ENCODE assay signal across 11 cellular contexts in genomic region chr20:43721429-43722152, GRCh38. TPM values are rescaled to one million over a fixed set of nuclear protein-coding genes. Genes with fewer than 3 reads are reported as not detected.
DNase-seq lines count a peak whose midpoint lies in the region; ATAC-seq, FAIRE-seq and TF ChIP-seq lines count a peak whose summit lies in the region.
"Had no signal": no experiment of that assay in that cellular context is flagged by ENCODE, and none has a peak within 500 bp of the region (broad histone marks: within the 10 kb centered on the region; RNA-seq: fewer than 3 reads in every experiment).

No MANE protein-coding gene starts in this region.

- CTCF ChIA-PET in A549 (lab: Yijun Ruan, JAX) = interaction anchor here (1.2 to 1.4 kb wide), 2 partner anchors 30 to 34 kb away, joined by 3 to 5 read pairs; no protein-coding TSS in a partner anchor
- CTCF ChIA-PET in CD8-positive, alpha-beta memory T cell (lab: Charles Lee) = no interaction called here

- intact Hi-C loops in posterior cingulate gyrus (cut with DNase I) = no loop called here

- TF ChIP-seq CTCF in A549 (IDR thresholded peaks at IDR 0.05) (no peak), epithelial cell of esophagus (IDR thresholded peaks at IDR 0.05; ENCODE audit: insufficient read depth, low read depth, low read length, missing control alignments) (no peak)

- WGBS in A549 (ENCODE audit: missing lambda C conversion rate) = 49% methylated on average over 4 of the region's 15 CpGs

- H3K9me3 Mint-ChIP-seq in CD8-positive, alpha-beta memory T cell = no peaks in the 10 kb centered on the region
- H3K9me3 Mint-ChIP-seq: nephron had no signal

- DNase-seq in A549 (ENCODE audit: low read depth in 1 of 2, low spot score in 1 of 2) (no peak), NCI-H526 (lab: John Stamatoyannopoulos, UW) (peak; percentile 14 to 65), epithelial cell of esophagus (ENCODE audit: low read depth) (peak; percentile 24), posterior cingulate gyrus (no peak), H4 (ENCODE audit: low spot score) (no peak), LoVo (ENCODE audit: low spot score) (no peak)
- DNase-seq in CD8-positive, alpha-beta memory T cell = no peak
- DNase-seq: heart right ventricle, NCI-H446 treated with DMSO at 0.1 percent for 48 hours had no signal

- TF ChIP-seq RAD21 in A549 (conservative IDR thresholded peaks at IDR 0.05 in 1 of 2, IDR thresholded peaks at IDR 0.05 in 1 of 2) = no peak

- peak overlapping the region in 3 of 8 donors; percentile 15 to 78 (median 24) for H3K27ac Mint-ChIP-seq in CD8-positive, alpha-beta memory T cell
- H3K27ac Mint-ChIP-seq: nephron had no signal

- no peaks in the 10 kb centered on the region for H3K9me3 ChIP-seq in A549
- H3K9me3 ChIP-seq in CD8-positive, alpha-beta memory T cell (ENCODE audit: low read length) = no peaks in the 10 kb centered on the region

- H3K4me1 ChIP-seq in A549 = no peaks in the 10 kb centered on the region
- H3K4me1 ChIP-seq in CD8-positive, alpha-beta memory T cell (ENCODE audit: insufficient read depth, low read length) = peaks cover 46% of the 10 kb centered on the region
- H3K4me1 ChIP-seq: heart right ventricle had no signal

- no peak overlapping the region for H3K4me2 ChIP-seq in A549

- TF ChIP-seq EP300 in A549 (IDR thresholded peaks at IDR 0.05) = no peak

- POLR2A ChIA-PET in A549 (lab: Yijun Ruan, JAX) = no interaction called here
- POLR2A ChIA-PET in CD8-positive, alpha-beta memory T cell (lab: Charles Lee) = no interaction called here

- no peaks in the 10 kb centered on the region for H3K36me3 Mint-ChIP-seq in CD8-positive, alpha-beta memory T cell

- H3K4me1 Mint-ChIP-seq in CD8-positive, alpha-beta memory T cell = peaks cover 6 to 18% (median 14%) of the 10 kb centered on the region in 3 donors
- H3K4me1 Mint-ChIP-seq: nephron had no signal

- ATAC-seq in A549 (peak; percentile 41 to 63; a peak in 3 of 6 replicates), GM21381 (IDR thresholded peaks at IDR 0.05; ENCODE audit: unreplicated experiment) (no peak)

- H3K4me3 ChIP-seq in A549 (no peak overlapping the region), epithelial cell of esophagus (ENCODE audit: low read length) (no peak overlapping the region)
- H3K4me3 ChIP-seq in CD8-positive, alpha-beta memory T cell (ENCODE audit: low read length) = peak overlapping the region; percentile 45
- H3K4me3 ChIP-seq: heart right ventricle had no signal

- no peak for FAIRE-seq in A549 (lab: Jason Lieb, UNC)

- H3K27me3 ChIP-seq in CD8-positive, alpha-beta memory T cell (ENCODE audit: insufficient read depth, low read length, poor library complexity, severe bottlenecking) = no peaks in the 10 kb centered on the region

- no peak for TF ChIP-seq POLR2A in A549 (IDR thresholded peaks at IDR 0.05; ENCODE audit: low read length)

- no peaks in the 10 kb centered on the region for H3K36me3 ChIP-seq in CD8-positive, alpha-beta memory T cell (ENCODE audit: insufficient read depth, low read length)
- H3K36me3 ChIP-seq: heart right ventricle had no signal

- no peak overlapping the region for H3K27ac ChIP-seq in A549
- no peak overlapping the region for H3K27ac ChIP-seq in CD8-positive, alpha-beta memory T cell (ENCODE audit: low read depth, low read length)
- H3K27ac ChIP-seq: heart right ventricle had no signal

- peaks cover 0 to 1% of the 10 kb centered on the region in 2 donors for H3K27me3 Mint-ChIP-seq in CD8-positive, alpha-beta memory T cell

- peak overlapping the region; percentile 27 to 65 (median 46) for H3K4me3 Mint-ChIP-seq in CD8-positive, alpha-beta memory T cell
- H3K4me3 Mint-ChIP-seq: nephron had no signal

TF ChIP-seq in A549, 52 proteins besides CTCF, POLR2A, EP300 and RAD21:
- TF ChIP-seq HOXB13 (CRISPR knock-in tag; IDR thresholded peaks at IDR 0.05; ENCODE audit: low read depth) (no peak), HOXA7 (CRISPR knock-in tag; IDR thresholded peaks at IDR 0.05) (no peak), USF2 (IDR thresholded peaks at IDR 0.05) (0 out of 2 replicates have a peak, but pooled peaks have one; percentile 12), ZNF302 (CRISPR knock-in tag; IDR thresholded peaks at IDR 0.05) (no peak)
- TF ChIP-seq, protein P1, sequence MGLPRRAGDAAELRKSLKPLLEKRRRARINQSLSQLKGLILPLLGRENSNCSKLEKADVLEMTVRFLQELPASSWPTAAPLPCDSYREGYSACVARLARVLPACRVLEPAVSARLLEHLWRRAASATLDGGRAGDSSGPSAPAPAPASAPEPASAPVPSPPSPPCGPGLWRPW (IDR thresholded peaks at IDR 0.05) = no peak
- TF ChIP-seq, protein P2, sequence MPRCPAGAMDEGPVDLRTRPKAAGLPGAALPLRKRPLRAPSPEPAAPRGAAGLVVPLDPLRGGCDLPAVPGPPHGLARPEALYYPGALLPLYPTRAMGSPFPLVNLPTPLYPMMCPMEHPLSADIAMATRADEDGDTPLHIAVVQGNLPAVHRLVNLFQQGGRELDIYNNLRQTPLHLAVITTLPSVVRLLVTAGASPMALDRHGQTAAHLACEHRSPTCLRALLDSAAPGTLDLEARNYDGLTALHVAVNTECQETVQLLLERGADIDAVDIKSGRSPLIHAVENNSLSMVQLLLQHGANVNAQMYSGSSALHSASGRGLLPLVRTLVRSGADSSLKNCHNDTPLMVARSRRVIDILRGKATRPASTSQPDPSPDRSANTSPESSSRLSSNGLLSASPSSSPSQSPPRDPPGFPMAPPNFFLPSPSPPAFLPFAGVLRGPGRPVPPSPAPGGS (IDR thresholded peaks at IDR 0.05) = no peak
TF ChIP-seq in A549: peak in this region for 1.

RNA-seq across cellular contexts. Expression of gene GTSF1L, which starts 5.2 kb away (rescaled TPM):
- not detected in 2 replicates for polyA plus RNA-seq in A549 (2011; rRNA removed)
- not detected in 2 replicates for polyA plus RNA-seq in A549 (2012; cell fraction: cytosol; rRNA removed)
- polyA plus RNA-seq in A549 (2012; cell fraction: nucleus; rRNA removed) = not detected in 2 replicates
- not detected in 3 replicates for polyA plus RNA-seq in A549 (2017; fragmentation: RNase III; extraction: RNeasy Plus Mini Kit Qiagen cat#74134 plus additional on column Dnase treatment)
- polyA minus RNA-seq in A549 (2011; rRNA and poly(A)+ RNA removed) = not detected in 2 replicates
- not detected for total RNA-seq in CD8-positive, alpha-beta memory T cell
- polyA plus RNA-seq in CD8-positive, alpha-beta memory T cell = not detected
- not detected in 2 replicates for total RNA-seq in H4 (2014; rRNA removed; shearing (Covaris generic))
- total RNA-seq: heart right ventricle had no signal
- polyA plus RNA-seq: heart right ventricle had no signal

RNA-seq across cellular contexts. Expression of gene MYBL2, which starts 54.7 kb away (rescaled TPM):
- polyA plus RNA-seq in A549 (2011; rRNA removed) = 19.9 and 22.1 TPM in 2 replicates
- 45.9 and 53.2 TPM in 2 replicates for polyA plus RNA-seq in A549 (2012; cell fraction: cytosol; rRNA removed)
- polyA plus RNA-seq in A549 (2012; cell fraction: nucleus; rRNA removed) = 51.0 and 57.6 TPM in 2 replicates
- polyA plus RNA-seq in A549 (2017; fragmentation: RNase III; extraction: RNeasy Plus Mini Kit Qiagen cat#74134 plus additional on column Dnase treatment) = 48.9 to 59.5 TPM (median 53.7 TPM) in 3 replicates
- polyA minus RNA-seq in A549 (2011; rRNA and poly(A)+ RNA removed) = 54.1 and 66.3 TPM in 2 replicates
- 10 to 100 TPM; 78.3 to 78.6 TPM for total RNA-seq in CD8-positive, alpha-beta memory T cell
- polyA plus RNA-seq in CD8-positive, alpha-beta memory T cell = 0.20 TPM
- 21.3 and 40.8 TPM in 2 replicates for total RNA-seq in H4 (2014; rRNA removed; shearing (Covaris generic))

Comparison
In these comparisons a context has a peak if more than half of its experiments do, and no peak if none do; other contexts are left out.
1. DNase-seq: peak in NCI-H526 (2 of 2) and epithelial cell of esophagus (single experiment); none in A549 (0 of 2), CD8-positive, alpha-beta memory T cell (0 of 5), posterior cingulate gyrus (0 of 10), H4 (single experiment) and LoVo (single experiment).